9 cellular contexts compared by ENCODE assay signal in genomic region chr22:19984201-19984753, GRCh38. TPM values are rescaled to one million over a fixed set of nuclear protein-coding genes. Genes with fewer than 3 reads are reported as not detected.
DNase-seq lines count a peak whose midpoint lies in the region; ATAC-seq, FAIRE-seq and TF ChIP-seq lines count a peak whose summit lies in the region.
"Had no signal": no experiment of that assay in that cellular context is flagged by ENCODE, and none has a peak within 500 bp of the region (broad histone marks: within the 10 kb centered on the region; RNA-seq: fewer than 3 reads in every experiment).

No MANE protein-coding gene starts in this region.

- peak overlapping the region; percentile 10 for H3K18ac ChIP-seq in trophoblast cell (ENCODE audit: low read length)

- no peak for TF ChIP-seq POLR2A in GM12892 (IDR thresholded peaks at IDR 0.05; ENCODE audit: low read depth, low read length)

- no peak overlapping the region for H3K23ac ChIP-seq in trophoblast cell (ENCODE audit: low read length)

- H3K27ac ChIP-seq in epithelial cell of prostate (peak overlapping the region; percentile 27), trophoblast cell (ENCODE audit: low read depth, low read length) (no peak overlapping the region), OCI-LY7 (ENCODE audit: low read depth, low read length, poor library complexity, severe bottlenecking) (no peak overlapping the region)
- H3K27ac ChIP-seq: ovary had no signal

- no peak overlapping the region for H2BK120ac ChIP-seq in trophoblast cell (ENCODE audit: insufficient read depth, low read length, poor library complexity)

- no peak overlapping the region for H3K4ac ChIP-seq in trophoblast cell (ENCODE audit: low read depth, low read length)

- no peak overlapping the region for H2BK5ac ChIP-seq in trophoblast cell (ENCODE audit: low read depth, low read length, poor library complexity)

- H3K36me3 ChIP-seq in trophoblast cell (ENCODE audit: control insufficient read depth in 1 of 2, insufficient read depth in 2 of 2, low read length in 2 of 2) (peaks cover 2 to 4% of the 10 kb centered on the region in 2 experiments), OCI-LY7 (ENCODE audit: insufficient read depth, low read length) (no peaks in the 10 kb centered on the region)
- H3K36me3 ChIP-seq: ovary had no signal

- no peak overlapping the region for H2AK5ac ChIP-seq in trophoblast cell (ENCODE audit: low read length)

- no peak for TF ChIP-seq CTCF in OCI-LY7 (conservative IDR thresholded peaks at IDR 0.05; ENCODE audit: low read length)

- DNase-seq in GM12892 (ENCODE audit: insufficient read length) (no peak), NCI-H2171 treated with DMSO at 0.1 percent for 48 hours (lab: John Stamatoyannopoulos, UW) (peak; percentile 73), epithelial cell of prostate (ENCODE audit: low read depth, low spot score) (peak; percentile 77), trophoblast cell (peak; percentile 60 to 78), NCI-H1105 (lab: John Stamatoyannopoulos, UW) (no peak), OCI-LY7 (ENCODE audit: low spot score) (no peak)

- no TSS peak for BruUV-seq in OCI-LY7 (replicated peaks; lab: Mats Ljungman, UMichigan)

- POLR2A ChIA-PET in OCI-LY7 (lab: Charles Lee) = no interaction called here

- intact Hi-C loops in OCI-LY7 (cut with micrococcal nuclease; ENCODE audit: unreplicated experiment) = no loop called here

- H3K9me3 ChIP-seq in trophoblast cell (ENCODE audit: insufficient read depth, low read depth, low read length) (no peaks in the 10 kb centered on the region), OCI-LY7 (ENCODE audit: low read length) (no peaks in the 10 kb centered on the region)
- H3K9me3 ChIP-seq: ovary had no signal

- no peak for ATAC-seq in HG03460 (IDR thresholded peaks at IDR 0.05; ENCODE audit: unreplicated experiment)
- ATAC-seq in activated CD4-positive, CD25-positive, alpha-beta regulatory T cell treated with anti-CD3 and anti-CD28 coated beads, Interleukin-2, amount 50 U/mL, for 24 hours = no peak

- H4K91ac ChIP-seq in trophoblast cell (ENCODE audit: low read depth, low read length) = no peak overlapping the region

- H3K4me2 ChIP-seq in trophoblast cell (ENCODE audit: low read length) (no peak overlapping the region), OCI-LY7 (ENCODE audit: low read length) (no peak overlapping the region)

- H2AFZ ChIP-seq in trophoblast cell (ENCODE audit: insufficient read depth, low read length, poor library complexity) (no peak overlapping the region), OCI-LY7 (ENCODE audit: low read length) (no peak overlapping the region)

- H4K20me1 ChIP-seq in OCI-LY7 (ENCODE audit: insufficient read depth, low read length) = no peaks in the 10 kb centered on the region

- peak; percentile 70 for FAIRE-seq in GM12892 (lab: Jason Lieb, UNC)

- H2BK12ac ChIP-seq in trophoblast cell (ENCODE audit: low read length) = no peak overlapping the region

- H3K4me1 ChIP-seq in trophoblast cell (ENCODE audit: control insufficient read depth in 1 of 2, insufficient read depth in 2 of 2, low read length in 2 of 2) (peaks cover 13 to 14% of the 10 kb centered on the region in 2 experiments), OCI-LY7 (ENCODE audit: insufficient read depth, low read length, poor library complexity, severe bottlenecking) (peaks cover 8% of the 10 kb centered on the region)

- no peak overlapping the region for H3K14ac ChIP-seq in trophoblast cell (ENCODE audit: low read length)

- no peaks in the 10 kb centered on the region for H3K79me1 ChIP-seq in trophoblast cell (ENCODE audit: low read length)

- peaks cover 2% of the 10 kb centered on the region for H3K79me2 ChIP-seq in trophoblast cell (ENCODE audit: control insufficient read depth, insufficient read depth, low read length, poor library complexity)
- H3K79me2 ChIP-seq in OCI-LY7 (ENCODE audit: insufficient read depth, low read depth, low read length) = no peaks in the 10 kb centered on the region

- H4K12ac ChIP-seq in trophoblast cell (ENCODE audit: low read depth, low read length) = no peak overlapping the region

- no peak overlapping the region for H3K9ac ChIP-seq in trophoblast cell (ENCODE audit: low read length)

- CTCF ChIA-PET in OCI-LY7 (lab: Charles Lee; ENCODE audit: unreplicated experiment) = no interaction called here

- H3K4me3 ChIP-seq in trophoblast cell (ENCODE audit: low read depth, low read length) (no peak overlapping the region), OCI-LY7 (ENCODE audit: low read depth, low read length, poor library complexity, severe bottlenecking) (no peak overlapping the region)
- H3K4me3 ChIP-seq: ovary had no signal

- H4K8ac ChIP-seq in trophoblast cell (ENCODE audit: low read depth, low read length) = no peak overlapping the region

- no CpG with 5 or more reads among the region's 19 CpGs for WGBS in trophoblast cell (ENCODE audit: extremely low coverage, insufficient coverage, insufficient read length)

- H3K27me3 ChIP-seq in trophoblast cell (ENCODE audit: insufficient read depth, low read length) = no peaks in the 10 kb centered on the region
- H3K27me3 ChIP-seq: ovary had no signal

- no peaks in the 10 kb centered on the region for H3K9me2 ChIP-seq in OCI-LY7 (ENCODE audit: insufficient read depth, low read length)

RNA-seq across cellular contexts. Expression of gene ARVCF, which starts 32.3 kb away (rescaled TPM):
- 0.72 TPM for polyA plus RNA-seq in GM12892 (2012; ENCODE audit: missing spikeins)
- 5.7 and 5.9 TPM in 2 replicates for polyA plus RNA-seq in trophoblast cell (2013)
- 1.8 and 2.9 TPM in 2 replicates for total RNA-seq in OCI-LY7 (2014; rRNA removed; shearing (Covaris generic))
- 3.8 and 3.9 TPM in 2 replicates for total RNA-seq in OCI-LY7 (2022)

RNA-seq across cellular contexts. Expression of gene TANGO2, which starts 36.6 kb away (rescaled TPM):
- 14.9 TPM for polyA plus RNA-seq in GM12892 (2012; ENCODE audit: missing spikeins)
- 13.5 and 14.9 TPM in 2 replicates for polyA plus RNA-seq in trophoblast cell (2013)
- 12.3 and 18.3 TPM in 2 replicates for total RNA-seq in OCI-LY7 (2014; rRNA removed; shearing (Covaris generic))
- total RNA-seq in OCI-LY7 (2022) = 23.3 and 25.0 TPM in 2 replicates

RNA-seq across cellular contexts. Expression of gene TXNRD2, which starts 42.7 kb away (rescaled TPM):
- 10.2 TPM for polyA plus RNA-seq in GM12892 (2012; ENCODE audit: missing spikeins)
- 2.2 and 2.6 TPM in 2 replicates for polyA plus RNA-seq in trophoblast cell (2013)
- 24.1 and 28.9 TPM in 2 replicates for total RNA-seq in OCI-LY7 (2014; rRNA removed; shearing (Covaris generic))
- total RNA-seq in OCI-LY7 (2022) = 23.5 and 24.7 TPM in 2 replicates

RNA-seq across cellular contexts. Expression of gene COMT, which starts 42.7 kb away (rescaled TPM):
- 34.5 TPM for polyA plus RNA-seq in GM12892 (2012; ENCODE audit: missing spikeins)
- 16.0 and 18.0 TPM in 2 replicates for polyA plus RNA-seq in trophoblast cell (2013)
- 102 and 112 TPM in 2 replicates for total RNA-seq in OCI-LY7 (2014; rRNA removed; shearing (Covaris generic))
- total RNA-seq in OCI-LY7 (2022) = 89.5 and 90.8 TPM in 2 replicates

Comparison
In these comparisons a context has a peak if more than half of its experiments do, and no peak if none do; other contexts are left out.
1. DNase-seq: peak in NCI-H2171 treated with DMSO at 0.1 percent for 48 hours (single experiment), epithelial cell of prostate (single experiment) and trophoblast cell (2 of 2); none in GM12892 (single experiment), NCI-H1105 (single experiment) and OCI-LY7 (single experiment).